8 cellular contexts compared by ENCODE assay signal in genomic region chr1:244865028-244865371, GRCh38. TPM values are rescaled to one million over a fixed set of nuclear protein-coding genes. Genes with fewer than 3 reads are reported as not detected.
A peak's percentile ranks its signal among the peaks of the same experiment; 100 is the strongest.
DNase-seq lines count a peak whose midpoint lies in the region; FAIRE-seq and TF ChIP-seq lines count a peak whose summit lies in the region.

No MANE protein-coding gene starts in this region.

- no peak for TF ChIP-seq CTCF in Peyer's patch (IDR thresholded peaks at IDR 0.05)
- TF ChIP-seq CTCF in astrocyte of the spinal cord (IDR thresholded peaks at IDR 0.05; ENCODE audit: low read depth, low read length) = no peak

- DNase-seq in NCI-H1436 (lab: John Stamatoyannopoulos, UW) = peak; percentile 41
- DNase-seq in NCI-H1436 treated with DMSO at 0.1 percent for 48 hours (lab: John Stamatoyannopoulos, UW) = no peak
- DNase-seq in Peyer's patch = peak in 2 of 3 donors; percentile 56 to 63
- DNase-seq in astrocyte of the spinal cord (ENCODE audit: low read depth, low spot score) = no peak
- peak; percentile 51 for DNase-seq in stimulated activated CD8-positive, alpha-beta memory T cell treated with anti-CD3 and anti-CD28 coated beads, Interleukin-4, amount 100 ng/mL, for 48 hours
- no peak for DNase-seq in RCC 7860 (ENCODE audit: low spot score)
- no peak for DNase-seq in T1000 (lab: John Stamatoyannopoulos, UW)

- in situ Hi-C loops in astrocyte of the spinal cord (cut with HindIII; ENCODE audit: low sequenced_read_pairs) = no loop called here

- H3K27ac ChIP-seq in Peyer's patch (peak overlapping the region; percentile 97 to 100 (median 100)), layer of hippocampus (ENCODE audit: low read depth, low read length) (peak overlapping the region; percentile 98)

- FAIRE-seq in RCC 7860 (lab: Jason Lieb, UNC) = no peak

- no peak for TF ChIP-seq POLR2A in Peyer's patch (IDR thresholded peaks at IDR 0.05)

- H3K27me3 ChIP-seq in Peyer's patch = no peaks in the 10 kb centered on the region
- no peaks in the 10 kb centered on the region for H3K27me3 ChIP-seq in layer of hippocampus (ENCODE audit: control insufficient read depth, insufficient read depth, low read length)

- H3K4me3 ChIP-seq in Peyer's patch (peak overlapping the region; percentile 91 to 100 (median 98)), astrocyte of the spinal cord (ENCODE audit: low read depth, low read length) (peak overlapping the region; percentile 40)

- H3K4me1 ChIP-seq in Peyer's patch = peaks cover 4 to 19% (median 11%) of the 10 kb centered on the region in 4 donors

- peaks cover 0 to 6% (median 0%) of the 10 kb centered on the region in 3 donors for H3K36me3 ChIP-seq in Peyer's patch

- H3K9me3 ChIP-seq in Peyer's patch = no peaks in the 10 kb centered on the region

RNA-seq across cellular contexts. Expression of gene HNRNPU, which starts 0.7 kb away (rescaled TPM):
- 100 to 1,000 TPM; 277 to 522 (median 324) TPM for total RNA-seq in Peyer's patch

RNA-seq across cellular contexts. Expression of gene COX20, which starts 29.5 kb away (rescaled TPM):
- total RNA-seq in Peyer's patch = 10 to 100 TPM; 15.6 to 33.5 (median 28.2) TPM

Comparison
In these comparisons a context has a peak if more than half of its experiments do, and no peak if none do; other contexts are left out.
1. DNase-seq: peak in NCI-H1436 (single experiment), Peyer's patch (2 of 3) and stimulated activated CD8-positive, alpha-beta memory T cell treated with anti-CD3 and anti-CD28 coated beads, Interleukin-4, amount 100 ng/mL, for 48 hours (single experiment); none in NCI-H1436 treated with DMSO at 0.1 percent for 48 hours (single experiment), astrocyte of the spinal cord (single experiment), RCC 7860 (single experiment) and T1000 (single experiment).